Comparison of ENCODE assay signal across 22 cellular contexts in genomic region chr15:75468908-75469307, GRCh38. TPM values are rescaled to one million over a fixed set of nuclear protein-coding genes. Genes with fewer than 3 reads are reported as not detected.
A peak's percentile ranks its signal among the peaks of the same experiment; 100 is the strongest.
DNase-seq lines count a peak whose midpoint lies in the region; ATAC-seq and TF ChIP-seq lines count a peak whose summit lies in the region.
"Had no signal": no experiment of that assay in that cellular context is flagged by ENCODE, and none has a peak within 500 bp of the region (broad histone marks: within the 10 kb centered on the region; RNA-seq: fewer than 3 reads in every experiment).

No MANE protein-coding gene starts in this region.

- DNase-seq in Right ventricle myocardium superior (peak; percentile 59), left ventricle myocardium inferior (no peak), MG63 (peak; percentile 22), foreskin fibroblast (peak; percentile 6 to 38), esophagus squamous epithelium (lab: John Stamatoyannopoulos, UW) (no peak)
- DNase-seq in stimulated activated CD4-positive, alpha-beta T cell treated with anti-CD3 and anti-CD28 coated beads, Interleukin-15, amount 100 ng/mL, for 24 hours: no peak
- DNase-seq: activated B cell treated with CpG ODN at 0.5 μM for 24 hours; activated T-cell treated with anti-CD3 and anti-CD28 coated beads, Interleukin-2, amount 50 U/mL, for 48 hours; dorsolateral prefrontal cortex; mammary epithelial cell; NCI-H1105; NCI-H2029; NCI-H82; stimulated activated CD4-positive, alpha-beta T cell treated with anti-CD3 and anti-CD28 coated beads, Interleukin-2, amount 100 ng/mL, for 48 hours; stimulated activated naive B cell treated with anti-CD40 and anti-IgM and Interleukin-4, amounts not matched to agents 10 μg/mL and 1 μg/mL and 100 μg/mL, for 72 hours; T-helper 9 cell; testis had no signal

- H3K4me1 ChIP-seq in left ventricle myocardium inferior: peaks cover 11% of the 10 kb centered on the region
- H3K4me1 ChIP-seq in esophagus squamous epithelium: no peaks in the 10 kb centered on the region
- H3K4me1 ChIP-seq: neural progenitor cell, testis had no signal

- H3K4me3 ChIP-seq in left ventricle myocardium inferior: no peak overlapping the region
- no peak overlapping the region for H3K4me3 ChIP-seq in MG63
- no peak overlapping the region for H3K4me3 ChIP-seq in foreskin fibroblast (ENCODE audit: low read depth in 1 of 2, low read length in 2 of 2)
- no peak overlapping the region for H3K4me3 ChIP-seq in esophagus squamous epithelium
- H3K4me3 ChIP-seq: dorsolateral prefrontal cortex, neural progenitor cell, skin epidermis, testis had no signal

- no peak overlapping the region for H3K27ac ChIP-seq in left ventricle myocardium inferior (replicated peaks)
- no peak overlapping the region for H3K27ac ChIP-seq in esophagus squamous epithelium
- H3K27ac ChIP-seq: C4-2B, dorsolateral prefrontal cortex, neural progenitor cell, skin epidermis, testis had no signal

- WGBS in esophagus squamous epithelium, 2 donors: 75% methylated on average over 1 of the region's 1 CpG; no CpG with 5 or more reads in 1 of the 2 donors

- H3K9me3 ChIP-seq in left ventricle myocardium inferior (replicated peaks) (no peaks in the 10 kb centered on the region), MG63 (no peaks in the 10 kb centered on the region), esophagus squamous epithelium (no peaks in the 10 kb centered on the region)
- H3K9me3 ChIP-seq: testis had no signal

- H3K27me3 ChIP-seq in left ventricle myocardium inferior (ENCODE audit: low read depth) (no peaks in the 10 kb centered on the region), MG63 (no peaks in the 10 kb centered on the region), esophagus squamous epithelium (no peaks in the 10 kb centered on the region)
- H3K27me3 ChIP-seq: dorsolateral prefrontal cortex, neural progenitor cell, testis had no signal

- intact Hi-C loops in Right ventricle myocardium superior (cut with DNase I) (no loop called here), left ventricle myocardium inferior (cut with micrococcal nuclease) (no loop called here), esophagus squamous epithelium (cut with DNase I) (no loop called here)

- peak; percentile 27 for ATAC-seq in Right ventricle myocardium superior (ENCODE audit: poor library complexity)
- no peak for ATAC-seq in GM21825 (IDR thresholded peaks at IDR 0.05; ENCODE audit: unreplicated experiment)
- ATAC-seq: HCT116; stimulated activated naive B cell treated with anti-CD40 and anti-IgM and Interleukin-4, amounts not matched to agents 10 μg/mL and 1 μg/mL and 100 μg/mL, for 72 hours had no signal

- TF ChIP-seq CTCF in left ventricle myocardium inferior (IDR thresholded peaks at IDR 0.05; ENCODE audit: borderline replicate concordance) (no peak), foreskin fibroblast (IDR thresholded peaks at IDR 0.05; ENCODE audit: low read depth, low read length) (no peak), esophagus squamous epithelium (IDR thresholded peaks at IDR 0.05) (no peak)

- TF ChIP-seq POLR2A in esophagus squamous epithelium (IDR thresholded peaks at IDR 0.05): no peak

- peaks cover 84% of the 10 kb centered on the region for H3K36me3 ChIP-seq in left ventricle myocardium inferior
- H3K36me3 ChIP-seq in MG63: peaks cover 53% of the 10 kb centered on the region
- peaks cover 9 to 93% (median 21%) of the 10 kb centered on the region in 3 donors for H3K36me3 ChIP-seq in esophagus squamous epithelium
- H3K36me3 ChIP-seq: neural progenitor cell had no signal

RNA-seq across cellular contexts. Expression of gene SIN3A, which starts 17.4 kb away (rescaled TPM):
- total RNA-seq in Right ventricle myocardium superior: 25.4 TPM
- 28.0 TPM for total RNA-seq in left ventricle myocardium inferior
- total RNA-seq in MG63 (2014; rRNA removed; shearing (Covaris generic); ENCODE audit: low replicate concordance): 18.0 and 21.4 TPM in 2 replicates
- 10 to 100 TPM; 22.3 to 49.8 (median 26.0) TPM for total RNA-seq in esophagus squamous epithelium

Comparison
In these comparisons a context has a peak if more than half of its experiments do, and no peak if none do; other contexts are left out.
1. DNase-seq: peak in Right ventricle myocardium superior (single experiment), MG63 (single experiment) and foreskin fibroblast (2 of 2); none in left ventricle myocardium inferior (single experiment), esophagus squamous epithelium (single experiment) and stimulated activated CD4-positive, alpha-beta T cell treated with anti-CD3 and anti-CD28 coated beads, Interleukin-15, amount 100 ng/mL, for 24 hours (single experiment).